ENCODE assay signal across 21 cellular contexts in the genomic region with DNA sequence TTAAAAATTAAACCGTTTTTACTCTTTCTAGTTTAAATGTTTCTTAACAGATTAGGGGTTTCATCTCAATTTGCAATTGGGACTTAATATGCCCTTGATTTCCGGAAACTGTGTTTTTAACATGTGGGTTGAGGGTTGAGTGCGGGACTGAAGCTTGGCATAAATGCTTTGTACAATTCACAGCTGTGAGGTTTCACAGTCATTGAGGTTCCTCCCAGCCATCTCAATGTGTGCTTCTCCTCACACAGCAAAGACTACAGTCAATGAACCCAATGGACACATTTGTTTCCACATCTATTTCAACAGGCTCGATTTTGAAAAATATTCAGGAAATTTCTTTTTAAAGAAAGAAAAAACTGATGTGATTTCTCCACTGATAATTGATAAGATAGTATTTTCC.
DNase-seq lines count a peak whose midpoint lies in the region.
"Had no signal": no experiment of that assay in that cellular context is flagged by ENCODE, and none has a peak within 500 bp of the region (broad histone marks: within the 10 kb centered on the region; RNA-seq: fewer than 3 reads in every experiment).

No MANE protein-coding gene starts in this region.

- H2BK12ac ChIP-seq in mesenchymal stem cell (ENCODE audit: low read length in 2 of 2) = no peak overlapping the region

- peaks cover 12 to 38% (median 24%) of the 10 kb centered on the region in 11 experiments for H3K9me3 ChIP-seq in BLaER1 treated with 17β-estradiol and CSF1 and Interleukin-3, amounts not matched to agents 10 nM and 100 nM (replicated peaks in 1 of 11)
- H3K9me3 ChIP-seq in GM23248 (ENCODE audit: low read depth) (no peaks in the 10 kb centered on the region), adipocyte (ENCODE audit: control insufficient read depth, low read length) (peaks cover 12% of the 10 kb centered on the region), mesenchymal stem cell (ENCODE audit: control insufficient read depth, low read length) (peaks cover 8% of the 10 kb centered on the region)
- H3K9me3 ChIP-seq: Caco-2, HAP-1, MG63, SJCRH30 had no signal

- no peaks in the 10 kb centered on the region for H3K36me3 ChIP-seq in BLaER1 treated with 17β-estradiol and CSF1 and Interleukin-3, amounts not matched to agents 10 nM and 100 nM
- H3K36me3 ChIP-seq in GM23248 (ENCODE audit: low read depth) (no peaks in the 10 kb centered on the region), adipocyte (ENCODE audit: control insufficient read depth, insufficient read depth, low read length, severe bottlenecking) (no peaks in the 10 kb centered on the region), mesenchymal stem cell (ENCODE audit: control insufficient read depth in 1 of 2, insufficient read depth in 2 of 2, low read depth in 1 of 2, low read length in 2 of 2) (no peaks in the 10 kb centered on the region)
- H3K36me3 ChIP-seq: HAP-1, MG63, SJCRH30 had no signal

- H4K91ac ChIP-seq in mesenchymal stem cell (ENCODE audit: low read length) = no peak overlapping the region

- no peaks in the 10 kb centered on the region; the same call in 1 of the 2 replicates for H3F3A ChIP-seq in GM23248 (ENCODE audit: insufficient read depth)

- H3K79me1 ChIP-seq in mesenchymal stem cell (replicated peaks; ENCODE audit: low read length, poor library complexity, severe bottlenecking) = no peaks in the 10 kb centered on the region

- no peak overlapping the region for H2BK120ac ChIP-seq in mesenchymal stem cell (ENCODE audit: low read depth, low read length)

- in situ Hi-C loops in GM23248 (cut with MboI) = no loop called here

- H3K9ac ChIP-seq in BLaER1 treated with 17β-estradiol and CSF1 and Interleukin-3, amounts not matched to agents 10 nM and 100 nM = peak overlapping the region in 2 of 11 experiments; percentile 0 to 26; a peak in 3 of 22 replicates
- H3K9ac ChIP-seq in GM23248 = no peak overlapping the region
- peak overlapping the region; percentile 26 for H3K9ac ChIP-seq in adipocyte (ENCODE audit: low read length)
- H3K9ac ChIP-seq in mesenchymal stem cell (ENCODE audit: low read length) = peak overlapping the region; percentile 30

- H3K79me2 ChIP-seq in GM23248 (ENCODE audit: insufficient read depth) = no peaks in the 10 kb centered on the region

- peak overlapping the region in 8 of 11 experiments; percentile 17 to 61 (median 48); a peak in 15 of 22 replicates for H3K27ac ChIP-seq in BLaER1 treated with 17β-estradiol and CSF1 and Interleukin-3, amounts not matched to agents 10 nM and 100 nM
- H3K27ac ChIP-seq in GM23248 (no peak overlapping the region), mesenchymal stem cell (ENCODE audit: low read length, poor library complexity, severe bottlenecking) (no peak overlapping the region)
- H3K27ac ChIP-seq: C4-2B, SJCRH30 had no signal

- H3K18ac ChIP-seq in mesenchymal stem cell (ENCODE audit: low read depth in 1 of 2, low read length in 2 of 2) = no peak overlapping the region

- H3K4ac ChIP-seq in mesenchymal stem cell (ENCODE audit: low read depth in 1 of 2, low read length in 2 of 2) = no peak overlapping the region

- H4K8ac ChIP-seq in mesenchymal stem cell (ENCODE audit: low read length) = no peak overlapping the region

- H2BK5ac ChIP-seq in mesenchymal stem cell (ENCODE audit: low read depth, low read length, poor library complexity, severe bottlenecking) = no peak overlapping the region

- H3K9me2 ChIP-seq in GM23248 (ENCODE audit: insufficient read depth) = no peaks in the 10 kb centered on the region

- no peaks in the 10 kb centered on the region for H4K20me1 ChIP-seq in BLaER1 treated with 17β-estradiol and CSF1 and Interleukin-3, amounts not matched to agents 10 nM and 100 nM
- H4K20me1 ChIP-seq in GM23248 (ENCODE audit: insufficient read depth) = no peaks in the 10 kb centered on the region

- H2AK5ac ChIP-seq in mesenchymal stem cell (ENCODE audit: low read length, severe bottlenecking) = peak overlapping the region; percentile 40

- 20 to 22% methylated on average over 4 of the region's 4 CpGs for WGBS in GM23248 (ENCODE audit: low coverage in 1 of 2, low lambda C conversion rate in 2 of 2, missing lambda C conversion rate in 2 of 2), 2 experiments
- WGBS in mesenchymal stem cell = 100% methylated on average over 1 of the region's 4 CpGs

- peak overlapping the region in 5 of 11 experiments; percentile 1 to 40 (median 16); a peak in 6 of 22 replicates for H3K4me2 ChIP-seq in BLaER1 treated with 17β-estradiol and CSF1 and Interleukin-3, amounts not matched to agents 10 nM and 100 nM
- H3K4me2 ChIP-seq in GM23248 (ENCODE audit: unreplicated experiment) (no peak overlapping the region), mesenchymal stem cell (ENCODE audit: low read length, poor library complexity, severe bottlenecking) (no peak overlapping the region)

- no peaks in the 10 kb centered on the region for H3K27me3 ChIP-seq in BLaER1 treated with 17β-estradiol and CSF1 and Interleukin-3, amounts not matched to agents 10 nM and 100 nM
- H3K27me3 ChIP-seq in GM23248 (replicated peaks; ENCODE audit: insufficient read depth) = no peaks in the 10 kb centered on the region
- H3K27me3 ChIP-seq in adipocyte (replicated peaks; ENCODE audit: control insufficient read depth, insufficient read depth, low read length) = no peaks in the 10 kb centered on the region
- no peaks in the 10 kb centered on the region for H3K27me3 ChIP-seq in mesenchymal stem cell (ENCODE audit: control insufficient read depth in 1 of 2, insufficient read depth in 1 of 2, low read length in 2 of 2)
- H3K27me3 ChIP-seq: MG63, SJCRH30 had no signal

- DNase-seq in GM23248 = no peak
- DNase-seq in adipocyte (ENCODE audit: low read depth) = no peak
- no peak for DNase-seq in mesenchymal stem cell
- no peak for DNase-seq in stimulated activated naive CD4-positive, alpha-beta T cell (lab: John Stamatoyannopoulos, UW)
- DNase-seq in NCI-H2227 (lab: John Stamatoyannopoulos, UW; ENCODE audit: unreplicated experiment) = no peak
- no peak for DNase-seq in amniotic stem cell (lab: John Stamatoyannopoulos, UW)
- DNase-seq: Caco-2; CD8-positive, alpha-beta T cell; GOT3; HFFc6; KG1; MG63; NCI-H1694; NCI-H2029 treated with DMSO at 0.1 percent for 48 hours; NCI-H2227 treated with DMSO at 0.1 percent for 48 hours; NCI-H526 treated with DMSO at 0.1 percent for 48 hours; SJCRH30 had no signal

- peaks cover 0 to 37% (median 2%) of the 10 kb centered on the region in 10 experiments; a peak in 8 of 20 replicates for H3K4me1 ChIP-seq in BLaER1 treated with 17β-estradiol and CSF1 and Interleukin-3, amounts not matched to agents 10 nM and 100 nM
- H3K4me1 ChIP-seq in GM23248 (ENCODE audit: insufficient read depth) (peaks cover 10% of the 10 kb centered on the region), adipocyte (ENCODE audit: control insufficient read depth, insufficient read depth, low read length) (peaks cover 30% of the 10 kb centered on the region), mesenchymal stem cell (ENCODE audit: control insufficient read depth, insufficient read depth, low read depth, low read length) (peaks cover 1% of the 10 kb centered on the region)
- H3K4me1 ChIP-seq: Caco-2, HAP-1, SJCRH30 had no signal

- no peak overlapping the region for H3K14ac ChIP-seq in mesenchymal stem cell (ENCODE audit: low read length in 2 of 2)

- H2AFZ ChIP-seq in GM23248 (peak overlapping the region; percentile 1; the same call in 1 of the 2 replicates), mesenchymal stem cell (ENCODE audit: low read depth, low read length) (no peak overlapping the region)

- H3K4me3 ChIP-seq in BLaER1 treated with 17β-estradiol and CSF1 and Interleukin-3, amounts not matched to agents 10 nM and 100 nM = no peak overlapping the region
- H3K4me3 ChIP-seq in GM23248 (no peak overlapping the region), adipocyte (ENCODE audit: low read length) (peak overlapping the region; percentile 61), mesenchymal stem cell (ENCODE audit: insufficient read depth in 1 of 2, low read depth in 1 of 2, low read length in 2 of 2) (no peak overlapping the region)
- H3K4me3 ChIP-seq: GM12878, HAP-1, MG63, SJCRH30 had no signal

- no peak overlapping the region for H3K23ac ChIP-seq in mesenchymal stem cell (ENCODE audit: low read length in 2 of 2)

- H2BK15ac ChIP-seq in mesenchymal stem cell (ENCODE audit: low read depth, poor library complexity, severe bottlenecking) = no peak overlapping the region

Comparison
In these comparisons a context has a peak if more than half of its experiments do, and no peak if none do; other contexts are left out.
1. H3K27ac ChIP-seq: peak in BLaER1 treated with 17β-estradiol and CSF1 and Interleukin-3, amounts not matched to agents 10 nM and 100 nM (8 of 11); none in GM23248 (single experiment) and mesenchymal stem cell (single experiment).